Comparison of ENCODE assay signal across 18 cellular contexts in genomic region chr14:29607129-29607528, GRCh38.
DNase-seq lines count a peak whose midpoint lies in the region; ATAC-seq, FAIRE-seq and TF ChIP-seq lines count a peak whose summit lies in the region.
"Had no signal": no experiment of that assay in that cellular context is flagged by ENCODE, and none has a peak within 500 bp of the region (broad histone marks: within the 10 kb centered on the region; RNA-seq: fewer than 3 reads in every experiment).

No MANE protein-coding gene starts in this region.

- TF ChIP-seq EP300 in K562 (IDR thresholded peaks at IDR 0.05; ENCODE audit: low read length), result no peak

- H3K9ac ChIP-seq in K562 (ENCODE audit: insufficient read depth in 1 of 2, low read depth in 2 of 2, low read length in 2 of 2), result peak overlapping the region in 1 of 2 experiments; percentile 14; a peak in 1 of 4 replicates
- no peak overlapping the region for H3K9ac ChIP-seq in mesendoderm (ENCODE audit: low read length)
- H3K9ac ChIP-seq: BLaER1 treated with 17β-estradiol and CSF1 and Interleukin-3, amounts not matched to agents 10 nM and 100 nM had no signal

- no peak for FAIRE-seq in K562 (lab: Jason Lieb, UNC)
- FAIRE-seq in small intestine (lab: Jason Lieb, UNC), result no peak
- FAIRE-seq: GM12878 had no signal

- POLR2A ChIA-PET in K562 (lab: Yijun Ruan, JAX), result no interaction called here

- H2AFZ ChIP-seq in K562 (ENCODE audit: low read depth, low read length), result peak overlapping the region; percentile 63; the same call in 1 of the 2 replicates

- no peak overlapping the region for H3K56ac ChIP-seq in mesendoderm (ENCODE audit: low read length)

- H3K4me3 ChIP-seq in cardiac muscle cell (no peak overlapping the region), right atrium auricular region (no peak overlapping the region), K562 (no peak overlapping the region), mesendoderm (ENCODE audit: low read length) (no peak overlapping the region), small intestine (ENCODE audit: low read depth in 1 of 2, low read length in 2 of 2) (no peak overlapping the region)
- H3K4me3 ChIP-seq: BLaER1 treated with 17β-estradiol and CSF1 and Interleukin-3, amounts not matched to agents 10 nM and 100 nM; GM12878 had no signal

- H3K9me3 ChIP-seq in cardiac muscle cell (ENCODE audit: low read depth) (no peaks in the 10 kb centered on the region), right atrium auricular region (no peaks in the 10 kb centered on the region), K562 (replicated peaks; ENCODE audit: control insufficient read depth, insufficient read depth, low read depth, low read length) (no peaks in the 10 kb centered on the region), small intestine (ENCODE audit: control insufficient read depth, low read depth) (no peaks in the 10 kb centered on the region)
- H3K9me3 ChIP-seq: BLaER1 treated with 17β-estradiol and CSF1 and Interleukin-3, amounts not matched to agents 10 nM and 100 nM had no signal

- H3K4me3 Mint-ChIP-seq in activated naive CD8-positive, alpha-beta T cell treated with anti-CD3 and anti-CD28 coated beads, Interleukin-2, amount 50 U/mL, for 24 hours, result no peak overlapping the region
- H3K4me3 Mint-ChIP-seq: CD8-positive, alpha-beta T cell had no signal

- H3K36me3 Mint-ChIP-seq in activated naive CD8-positive, alpha-beta T cell treated with anti-CD3 and anti-CD28 coated beads, Interleukin-2, amount 50 U/mL, for 24 hours (ENCODE audit: low read depth), result no peaks in the 10 kb centered on the region
- H3K36me3 Mint-ChIP-seq: CD8-positive, alpha-beta T cell had no signal

- intact Hi-C loops in K562 (cut with micrococcal nuclease), result no loop called here

- H2AK5ac ChIP-seq in mesendoderm (ENCODE audit: low read length), result no peak overlapping the region

- no peaks in the 10 kb centered on the region for H3K27me3 Mint-ChIP-seq in activated naive CD8-positive, alpha-beta T cell treated with anti-CD3 and anti-CD28 coated beads, Interleukin-2, amount 50 U/mL, for 24 hours

- in situ Hi-C loops in K562 (cut with MboI), result no loop called here

- H3K4me2 ChIP-seq in K562 (ENCODE audit: insufficient read depth, low read length) (peak overlapping the region; percentile 8; the same call in 1 of the 2 replicates), mesendoderm (ENCODE audit: low read length) (no peak overlapping the region)
- H3K4me2 ChIP-seq: BLaER1 treated with 17β-estradiol and CSF1 and Interleukin-3, amounts not matched to agents 10 nM and 100 nM had no signal

- no peak overlapping the region for H3K18ac ChIP-seq in mesendoderm (ENCODE audit: low read length)

- H4K8ac ChIP-seq in mesendoderm (ENCODE audit: low read depth, low read length), result no peak overlapping the region

- H3K27me3 ChIP-seq in cardiac muscle cell (no peaks in the 10 kb centered on the region), right atrium auricular region (no peaks in the 10 kb centered on the region), K562 (ENCODE audit: control insufficient read depth in 2 of 2, insufficient read depth in 2 of 2, low read length in 2 of 2) (no peaks in the 10 kb centered on the region), mesendoderm (ENCODE audit: insufficient read depth, low read length, poor library complexity) (no peaks in the 10 kb centered on the region), small intestine (ENCODE audit: control insufficient read depth in 2 of 2, insufficient read depth in 2 of 2, low read length in 2 of 2) (no peaks in the 10 kb centered on the region)
- H3K27me3 ChIP-seq: BLaER1 treated with 17β-estradiol and CSF1 and Interleukin-3, amounts not matched to agents 10 nM and 100 nM had no signal

- H3K4me1 ChIP-seq in cardiac muscle cell (ENCODE audit: low read depth) (peaks cover 7% of the 10 kb centered on the region), right atrium auricular region (no peaks in the 10 kb centered on the region), K562 (replicated peaks in 1 of 2; ENCODE audit: control insufficient read depth in 2 of 2, insufficient read depth in 2 of 2, low read length in 2 of 2) (no peaks in the 10 kb centered on the region), mesendoderm (ENCODE audit: control insufficient read depth, low read depth, low read length) (no peaks in the 10 kb centered on the region), small intestine (ENCODE audit: control insufficient read depth in 2 of 2, insufficient read depth in 1 of 2, low read depth in 1 of 2, low read length in 1 of 2) (no peaks in the 10 kb centered on the region)
- H3K4me1 ChIP-seq: BLaER1 treated with 17β-estradiol and CSF1 and Interleukin-3, amounts not matched to agents 10 nM and 100 nM had no signal

- no peak for TF ChIP-seq RAD21 in K562 (CRISPR knock-in tag; conservative IDR thresholded peaks at IDR 0.05 in 1 of 2, IDR thresholded peaks at IDR 0.05 in 1 of 2)

- H4K5ac ChIP-seq in mesendoderm (ENCODE audit: low read length), result no peak overlapping the region

- CTCF ChIA-PET in K562 (lab: Yijun Ruan, JAX; ENCODE audit: low intra/inter-chr PET ratio), result no interaction called here

- H3K9me3 Mint-ChIP-seq in activated naive CD8-positive, alpha-beta T cell treated with anti-CD3 and anti-CD28 coated beads, Interleukin-2, amount 50 U/mL, for 24 hours, result peaks cover 16% of the 10 kb centered on the region

- DNase-seq in cardiac muscle cell (ENCODE audit: low read depth in 1 of 2, low spot score in 1 of 2) (peak; percentile 10 to 42), right atrium auricular region (ENCODE audit: low spot score) (no peak), K562 (ENCODE audit: extremely low read depth in 1 of 4, low spot score in 3 of 4) (peak in 1 of 4 experiments; percentile 21), mesendoderm (peak; percentile 33), small intestine (peak; percentile 14), activated gamma-delta T cell (lab: John Stamatoyannopoulos, UW) (no peak)
- DNase-seq in stimulated activated CD4-positive, alpha-beta T cell treated with anti-CD3 and anti-CD28 coated beads, Interleukin-1b, Interleukin-23, amount 100 ng/mL, for 48 hours, result no peak
- no peak for DNase-seq in activated naive CD8-positive, alpha-beta T cell treated with anti-CD3 and anti-CD28 coated beads, Interleukin-2, amount 50 U/mL, for 24 hours
- DNase-seq: 8988T; Calu3; CD8-positive, alpha-beta T cell; DMS 273 treated with DMSO at 0.1 percent for 48 hours; DMS53; DND-41; EL; HCEC 1CT had no signal

- no peak overlapping the region for H3K27ac Mint-ChIP-seq in activated naive CD8-positive, alpha-beta T cell treated with anti-CD3 and anti-CD28 coated beads, Interleukin-2, amount 50 U/mL, for 24 hours
- H3K27ac Mint-ChIP-seq: CD8-positive, alpha-beta T cell had no signal

- H3K36me3 ChIP-seq in cardiac muscle cell (no peaks in the 10 kb centered on the region), right atrium auricular region (no peaks in the 10 kb centered on the region), K562 (ENCODE audit: control insufficient read depth, insufficient read depth, low read length) (no peaks in the 10 kb centered on the region), mesendoderm (ENCODE audit: control insufficient read depth, insufficient read depth, low read length) (no peaks in the 10 kb centered on the region), small intestine (ENCODE audit: control insufficient read depth in 2 of 2, insufficient read depth in 2 of 2, low read length in 2 of 2) (no peaks in the 10 kb centered on the region)
- H3K36me3 ChIP-seq: BLaER1 treated with 17β-estradiol and CSF1 and Interleukin-3, amounts not matched to agents 10 nM and 100 nM had no signal

- no peak for TF ChIP-seq POLR2A in K562 (conservative IDR thresholded peaks at IDR 0.05)

- no peaks in the 10 kb centered on the region for H3K4me1 Mint-ChIP-seq in activated naive CD8-positive, alpha-beta T cell treated with anti-CD3 and anti-CD28 coated beads, Interleukin-2, amount 50 U/mL, for 24 hours

- H2BK5ac ChIP-seq in mesendoderm (ENCODE audit: low read length), result no peak overlapping the region

- WGBS in K562 (ENCODE audit: insufficient coverage, low coverage, missing lambda C conversion rate), result 0% methylated on average over 2 of the region's 2 CpGs
- no CpG with 5 or more reads among the region's 2 CpGs for WGBS in mesendoderm (ENCODE audit: extremely low coverage, insufficient coverage, low lambda C conversion rate)
- WGBS in small intestine, 3 donors, result 22 to 63% (median 41%) methylated on average over 2 of the region's 2 CpGs

- no peak overlapping the region for H3K23ac ChIP-seq in mesendoderm (ENCODE audit: low read length)

- H3K27ac ChIP-seq in cardiac muscle cell, result peak overlapping the region; percentile 49
- no peak overlapping the region for H3K27ac ChIP-seq in right atrium auricular region
- no peak overlapping the region for H3K27ac ChIP-seq in K562 (ENCODE audit: extremely low read depth, low read depth, low read length)
- no peak overlapping the region for H3K27ac ChIP-seq in mesendoderm (ENCODE audit: low read depth, low read length)
- H3K27ac ChIP-seq in small intestine (ENCODE audit: low read depth in 1 of 2, low read length in 1 of 2), result no peak overlapping the region
- H3K27ac ChIP-seq: BLaER1 treated with 17β-estradiol and CSF1 and Interleukin-3, amounts not matched to agents 10 nM and 100 nM had no signal

- H2BK120ac ChIP-seq in mesendoderm (ENCODE audit: low read depth, low read length), result no peak overlapping the region

- ATAC-seq in K562, result peak; percentile 40
- ATAC-seq in activated naive CD8-positive, alpha-beta T cell treated with anti-CD3 and anti-CD28 coated beads, Interleukin-2, amount 50 U/mL, for 24 hours, result no peak
- ATAC-seq: CD8-positive, alpha-beta T cell; GM12878 had no signal

- H4K20me1 ChIP-seq in K562 (replicated peaks; ENCODE audit: control insufficient read depth, insufficient read depth, low read length), result no peaks in the 10 kb centered on the region
- H4K20me1 ChIP-seq: BLaER1 treated with 17β-estradiol and CSF1 and Interleukin-3, amounts not matched to agents 10 nM and 100 nM had no signal

- H3K79me2 ChIP-seq in K562 (ENCODE audit: control insufficient read depth, insufficient read depth, low read length), result no peaks in the 10 kb centered on the region
- H3K79me2 ChIP-seq in mesendoderm (ENCODE audit: control insufficient read depth, insufficient read depth, low read length), result no peaks in the 10 kb centered on the region

- H3K9me1 ChIP-seq in K562 (ENCODE audit: control insufficient read depth, insufficient read depth, low read length), result no peaks in the 10 kb centered on the region

- no TSS peak for BruUV-seq in K562 (replicated peaks; lab: Mats Ljungman, UMichigan)

- no peaks in the 10 kb centered on the region for H3K79me1 ChIP-seq in mesendoderm (ENCODE audit: low read length)

- no peak overlapping the region for H2BK15ac ChIP-seq in mesendoderm (replicated peaks; ENCODE audit: low read depth)

- H3K4ac ChIP-seq in mesendoderm (ENCODE audit: low read depth, low read length), result no peak overlapping the region

- TF ChIP-seq CTCF in cardiac muscle cell (IDR thresholded peaks at IDR 0.05; ENCODE audit: low read depth, low read length) (no peak), right atrium auricular region (IDR thresholded peaks at IDR 0.05) (no peak), K562 (IDR thresholded peaks at IDR 0.05 in 2 of 3, conservative IDR thresholded peaks at IDR 0.05 in 1 of 3; ENCODE audit: insufficient read depth in 2 of 3, low read depth in 1 of 3, low read length in 3 of 3) (no peak)

TF ChIP-seq in K562, 482 proteins besides CTCF, POLR2A, EP300 and RAD21:
- TF ChIP-seq ZNF436 (CRISPR knock-in tag; IDR thresholded peaks at IDR 0.05) (no peak), ZNF717 (CRISPR knock-in tag; IDR thresholded peaks at IDR 0.05) (no peak), ZNF764 (CRISPR knock-in tag; IDR thresholded peaks at IDR 0.05; ENCODE audit: low read depth) (no peak)

Comparison
In these comparisons a context has a peak if more than half of its experiments do, and no peak if none do; other contexts are left out.
1. DNase-seq: peak in cardiac muscle cell (2 of 2), mesendoderm (single experiment) and small intestine (single experiment); none in right atrium auricular region (single experiment), activated gamma-delta T cell (single experiment), stimulated activated CD4-positive, alpha-beta T cell treated with anti-CD3 and anti-CD28 coated beads, Interleukin-1b, Interleukin-23, amount 100 ng/mL, for 48 hours (single experiment) and activated naive CD8-positive, alpha-beta T cell treated with anti-CD3 and anti-CD28 coated beads, Interleukin-2, amount 50 U/mL, for 24 hours (single experiment).